In the genomic region with DNA sequence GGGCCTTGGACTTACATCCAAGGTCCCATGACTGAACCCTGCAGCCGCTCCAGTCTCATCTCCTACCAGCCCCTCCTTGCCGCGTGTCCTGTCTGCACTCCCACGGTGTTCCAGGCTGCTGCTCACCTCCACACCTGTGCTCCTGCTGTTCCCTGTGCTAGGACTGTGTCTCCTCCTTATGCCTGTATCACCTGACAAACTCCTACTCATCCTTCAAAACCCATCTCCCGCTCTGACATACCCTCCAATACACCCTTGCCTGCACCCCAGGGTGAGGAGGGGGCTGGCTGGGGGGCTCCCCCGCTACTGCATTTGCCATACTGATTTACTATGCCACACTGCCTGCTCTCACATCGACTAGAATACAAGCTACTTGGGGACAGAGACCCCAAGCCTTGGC, we compare ENCODE assay signal across 21 cellular contexts. TPM values are rescaled to one million over a fixed set of nuclear protein-coding genes. Genes with fewer than 3 reads are reported as not detected.
A peak's percentile ranks its signal among the peaks of the same experiment; 100 is the strongest.
DNase-seq lines count a peak whose midpoint lies in the region; ATAC-seq and TF ChIP-seq lines count a peak whose summit lies in the region.
"Had no signal": no experiment of that assay in that cellular context is flagged by ENCODE, and none has a peak within 500 bp of the region (broad histone marks: within the 10 kb centered on the region; RNA-seq: fewer than 3 reads in every experiment).

No MANE protein-coding gene starts in this region.

- no peak overlapping the region for H2BK5ac ChIP-seq in mesenchymal stem cell (ENCODE audit: low read depth, low read length, poor library complexity, severe bottlenecking)

- TF ChIP-seq CTCF in WERI-Rb-1 (IDR thresholded peaks at IDR 0.05; ENCODE audit: low read depth, low read length) (no peak), testis (IDR thresholded peaks at IDR 0.05) (no peak)

- H3K14ac ChIP-seq in mesenchymal stem cell (ENCODE audit: low read length in 2 of 2), result no peak overlapping the region

- ATAC-seq in activated naive CD8-positive, alpha-beta T cell treated with anti-CD3 and anti-CD28 coated beads, Interleukin-2, amount 10 ng/mL, durations not matched to agents 7 days and 5 days (ENCODE audit: low read depth), result no peak
- ATAC-seq in activated naive CD8-positive, alpha-beta T cell treated with anti-CD3 and anti-CD28 coated beads, Interleukin-2, amount 50 U/mL, for 24 hours, result no peak
- ATAC-seq in stimulated activated memory B cell treated with anti-CD40 and anti-IgM and Interleukin-4, amounts not matched to agents 10 μg/mL and 1 μg/mL and 100 μg/mL, for 72 hours, result no peak
- no peak for ATAC-seq in GM18519 (IDR thresholded peaks at IDR 0.05; ENCODE audit: low FRiP score, unreplicated experiment)
- ATAC-seq: A549, Panc1 had no signal

- peaks cover 42% of the 10 kb centered on the region for H3K4me1 ChIP-seq in mesenchymal stem cell (ENCODE audit: control insufficient read depth, insufficient read depth, low read depth, low read length)
- peaks cover 25% of the 10 kb centered on the region for H3K4me1 ChIP-seq in testis

- WGBS in mesenchymal stem cell, result 91% methylated on average over 7 of the region's 7 CpGs
- 73 to 86% methylated on average over 7 of the region's 7 CpGs for WGBS in testis, 2 donors

- no peak overlapping the region for H2BK120ac ChIP-seq in mesenchymal stem cell (ENCODE audit: low read depth, low read length)

- H4K91ac ChIP-seq in mesenchymal stem cell (ENCODE audit: low read length), result peak overlapping the region; percentile 34

- H3K27me3 Mint-ChIP-seq in activated naive CD8-positive, alpha-beta T cell treated with anti-CD3 and anti-CD28 coated beads, Interleukin-2, amount 10 ng/mL, durations not matched to agents 7 days and 5 days, result peaks cover 7% of the 10 kb centered on the region
- no peaks in the 10 kb centered on the region for H3K27me3 Mint-ChIP-seq in activated naive CD8-positive, alpha-beta T cell treated with anti-CD3 and anti-CD28 coated beads, Interleukin-2, amount 50 U/mL, for 24 hours
- H3K27me3 Mint-ChIP-seq in stimulated activated memory B cell treated with anti-CD40 and anti-IgM and Interleukin-4, amounts not matched to agents 10 μg/mL and 1 μg/mL and 100 μg/mL, for 72 hours, result peaks cover 23% of the 10 kb centered on the region

- no peak overlapping the region for H3K4me2 ChIP-seq in mesenchymal stem cell (ENCODE audit: low read length, poor library complexity, severe bottlenecking)
- H3K4me2 ChIP-seq: A549 had no signal

- H3K79me1 ChIP-seq in mesenchymal stem cell (replicated peaks; ENCODE audit: low read length, poor library complexity, severe bottlenecking), result no peaks in the 10 kb centered on the region

- intact Hi-C loops in testis (cut with DNase I; ENCODE audit: low total_unique reads), result loop anchor here (5.0 kb wide), 1 partner anchor 187 kb away; no protein-coding TSS in a partner anchor

- no peak overlapping the region for H3K9ac ChIP-seq in mesenchymal stem cell (ENCODE audit: low read length)

- no peak overlapping the region for H2AFZ ChIP-seq in mesenchymal stem cell (ENCODE audit: low read depth, low read length)

- H3K9me3 ChIP-seq in WERI-Rb-1 (ENCODE audit: severe bottlenecking), result no peaks in the 10 kb centered on the region
- H3K9me3 ChIP-seq in mesenchymal stem cell (ENCODE audit: control insufficient read depth, low read length), result no peaks in the 10 kb centered on the region
- no peaks in the 10 kb centered on the region for H3K9me3 ChIP-seq in testis
- H3K9me3 ChIP-seq: A549, MG63, SJSA1 had no signal

- H3K27ac ChIP-seq in WERI-Rb-1 (peak overlapping the region; percentile 98), mesenchymal stem cell (ENCODE audit: low read length, poor library complexity, severe bottlenecking) (no peak overlapping the region), testis (no peak overlapping the region)
- H3K27ac ChIP-seq: A549, SJSA1 had no signal

- no peak overlapping the region for H3K23ac ChIP-seq in mesenchymal stem cell (ENCODE audit: low read length in 2 of 2)

- H3K36me3 ChIP-seq in WERI-Rb-1 (no peaks in the 10 kb centered on the region), mesenchymal stem cell (ENCODE audit: control insufficient read depth in 1 of 2, insufficient read depth in 2 of 2, low read depth in 1 of 2, low read length in 2 of 2) (no peaks in the 10 kb centered on the region), testis (ENCODE audit: low read depth, missing control alignments) (no peaks in the 10 kb centered on the region)
- H3K36me3 ChIP-seq: MG63, SJSA1 had no signal

- POLR2A ChIA-PET in activated naive CD8-positive, alpha-beta T cell treated with anti-CD3 and anti-CD28 coated beads, Interleukin-2, amount 10 ng/mL, durations not matched to agents 7 days and 5 days (lab: Charles Lee), result no interaction called here

- H2BK15ac ChIP-seq in mesenchymal stem cell (ENCODE audit: low read depth, poor library complexity, severe bottlenecking), result no peak overlapping the region

- TF ChIP-seq POLR2A in testis (IDR thresholded peaks at IDR 0.05), result no peak

- peak overlapping the region; percentile 86 for H3K4me3 Mint-ChIP-seq in activated naive CD8-positive, alpha-beta T cell treated with anti-CD3 and anti-CD28 coated beads, Interleukin-2, amount 10 ng/mL, durations not matched to agents 7 days and 5 days
- no peak overlapping the region for H3K4me3 Mint-ChIP-seq in activated naive CD8-positive, alpha-beta T cell treated with anti-CD3 and anti-CD28 coated beads, Interleukin-2, amount 50 U/mL, for 24 hours
- no peak overlapping the region for H3K4me3 Mint-ChIP-seq in stimulated activated memory B cell treated with anti-CD40 and anti-IgM and Interleukin-4, amounts not matched to agents 10 μg/mL and 1 μg/mL and 100 μg/mL, for 72 hours
- H3K4me3 Mint-ChIP-seq: CD4-positive, alpha-beta memory T cell; H9; IgD-negative memory B cell had no signal

- H3K4me3 ChIP-seq in WERI-Rb-1 (ENCODE audit: low read depth, low read length), result no peak overlapping the region
- peak overlapping the region in 1 of 2 experiments; percentile 1 for H3K4me3 ChIP-seq in mesenchymal stem cell (ENCODE audit: insufficient read depth in 1 of 2, low read depth in 1 of 2, low read length in 2 of 2)
- H3K4me3 ChIP-seq in testis, result no peak overlapping the region
- H3K4me3 ChIP-seq: A549, MG63, SJSA1 had no signal

- no peaks in the 10 kb centered on the region for H3K27me3 ChIP-seq in WERI-Rb-1 (ENCODE audit: insufficient read depth, low read depth, severe bottlenecking)
- peaks cover 13 to 23% of the 10 kb centered on the region in 2 experiments for H3K27me3 ChIP-seq in mesenchymal stem cell (ENCODE audit: control insufficient read depth in 1 of 2, insufficient read depth in 1 of 2, low read length in 2 of 2)
- no peaks in the 10 kb centered on the region for H3K27me3 ChIP-seq in testis
- H3K27me3 ChIP-seq: MG63, SJSA1 had no signal

- no peaks in the 10 kb centered on the region for H3K36me3 Mint-ChIP-seq in activated naive CD8-positive, alpha-beta T cell treated with anti-CD3 and anti-CD28 coated beads, Interleukin-2, amount 10 ng/mL, durations not matched to agents 7 days and 5 days
- no peaks in the 10 kb centered on the region for H3K36me3 Mint-ChIP-seq in activated naive CD8-positive, alpha-beta T cell treated with anti-CD3 and anti-CD28 coated beads, Interleukin-2, amount 50 U/mL, for 24 hours (ENCODE audit: low read depth)
- no peaks in the 10 kb centered on the region for H3K36me3 Mint-ChIP-seq in stimulated activated memory B cell treated with anti-CD40 and anti-IgM and Interleukin-4, amounts not matched to agents 10 μg/mL and 1 μg/mL and 100 μg/mL, for 72 hours
- H3K36me3 Mint-ChIP-seq: CD4-positive, alpha-beta memory T cell had no signal

- H2BK12ac ChIP-seq in mesenchymal stem cell (ENCODE audit: low read length in 2 of 2), result peak overlapping the region in 1 of 2 experiments; percentile 61

- no peak for DNase-seq in activated naive CD8-positive, alpha-beta T cell treated with anti-CD3 and anti-CD28 coated beads, Interleukin-2, amount 10 ng/mL, durations not matched to agents 7 days and 5 days
- DNase-seq in activated naive CD8-positive, alpha-beta T cell treated with anti-CD3 and anti-CD28 coated beads, Interleukin-2, amount 50 U/mL, for 24 hours, result no peak
- DNase-seq in WERI-Rb-1 (no peak), mesenchymal stem cell (no peak), NCI-H2107 treated with DMSO at 0.1 percent for 48 hours (lab: John Stamatoyannopoulos, UW; ENCODE audit: unreplicated experiment) (no peak), testis (no peak)
- DNase-seq: CD4-positive, alpha-beta memory T cell; H9; Karpas-422; MG63; NCI-H1048; NCI-H1436 treated with DMSO at 0.1 percent for 48 hours; NCI-H2029; NCI-H2171; NCI-H526 treated with DMSO at 0.1 percent for 48 hours had no signal

- H3K9me3 Mint-ChIP-seq in activated naive CD8-positive, alpha-beta T cell treated with anti-CD3 and anti-CD28 coated beads, Interleukin-2, amount 10 ng/mL, durations not matched to agents 7 days and 5 days, result no peaks in the 10 kb centered on the region
- H3K9me3 Mint-ChIP-seq in activated naive CD8-positive, alpha-beta T cell treated with anti-CD3 and anti-CD28 coated beads, Interleukin-2, amount 50 U/mL, for 24 hours, result no peaks in the 10 kb centered on the region
- H3K9me3 Mint-ChIP-seq in stimulated activated memory B cell treated with anti-CD40 and anti-IgM and Interleukin-4, amounts not matched to agents 10 μg/mL and 1 μg/mL and 100 μg/mL, for 72 hours, result no peaks in the 10 kb centered on the region
- H3K9me3 Mint-ChIP-seq: CD4-positive, alpha-beta memory T cell; H9; IgD-negative memory B cell had no signal

- H3K4ac ChIP-seq in mesenchymal stem cell (ENCODE audit: low read depth in 1 of 2, low read length in 2 of 2), result no peak overlapping the region

- H3K27ac Mint-ChIP-seq in activated naive CD8-positive, alpha-beta T cell treated with anti-CD3 and anti-CD28 coated beads, Interleukin-2, amount 10 ng/mL, durations not matched to agents 7 days and 5 days, result peak overlapping the region; percentile 98
- no peak overlapping the region for H3K27ac Mint-ChIP-seq in activated naive CD8-positive, alpha-beta T cell treated with anti-CD3 and anti-CD28 coated beads, Interleukin-2, amount 50 U/mL, for 24 hours
- H3K27ac Mint-ChIP-seq in stimulated activated memory B cell treated with anti-CD40 and anti-IgM and Interleukin-4, amounts not matched to agents 10 μg/mL and 1 μg/mL and 100 μg/mL, for 72 hours, result peak overlapping the region; percentile 41
- H3K27ac Mint-ChIP-seq: CD4-positive, alpha-beta memory T cell; IgD-negative memory B cell had no signal

- H3K18ac ChIP-seq in mesenchymal stem cell (ENCODE audit: low read depth in 1 of 2, low read length in 2 of 2), result no peak overlapping the region

- no peak overlapping the region for H2AK5ac ChIP-seq in mesenchymal stem cell (ENCODE audit: low read length, severe bottlenecking)

- no peak overlapping the region for H4K8ac ChIP-seq in mesenchymal stem cell (ENCODE audit: low read length)

- H3K4me1 Mint-ChIP-seq in activated naive CD8-positive, alpha-beta T cell treated with anti-CD3 and anti-CD28 coated beads, Interleukin-2, amount 10 ng/mL, durations not matched to agents 7 days and 5 days, result peaks cover 50% of the 10 kb centered on the region
- H3K4me1 Mint-ChIP-seq in activated naive CD8-positive, alpha-beta T cell treated with anti-CD3 and anti-CD28 coated beads, Interleukin-2, amount 50 U/mL, for 24 hours, result peaks cover 44% of the 10 kb centered on the region
- H3K4me1 Mint-ChIP-seq in stimulated activated memory B cell treated with anti-CD40 and anti-IgM and Interleukin-4, amounts not matched to agents 10 μg/mL and 1 μg/mL and 100 μg/mL, for 72 hours, result peaks cover 40% of the 10 kb centered on the region

RNA-seq across cellular contexts. Expression of a gene that starts 53.6 kb away (rescaled TPM):
- not detected for total RNA-seq in activated naive CD8-positive, alpha-beta T cell treated with anti-CD3 and anti-CD28 coated beads, Interleukin-2, amount 10 ng/mL, durations not matched to agents 7 days and 5 days
- 0.08 TPM for polyA plus RNA-seq in mesenchymal stem cell (2013, experiment 1 of 2)
- polyA plus RNA-seq in mesenchymal stem cell (2013, experiment 2 of 2), result 0.07 TPM
- 10 to 100 TPM; 74.3 to 76.4 TPM for total RNA-seq in testis
- polyA plus RNA-seq in testis (ENCODE audit: insufficient read depth, low read depth, low replicate concordance), result 76.2 TPM
- total RNA-seq: CD4-positive, alpha-beta memory T cell had no signal
- polyA plus RNA-seq: CD4-positive, alpha-beta memory T cell; IgD-negative memory B cell had no signal

Comparison
In these comparisons a context has a peak if more than half of its experiments do, and no peak if none do; other contexts are left out.
1. RNA of a gene that starts 53.6 kb away (total RNA-seq): 74.3 to 76.4 TPM in testis; not detected in activated naive CD8-positive, alpha-beta T cell treated with anti-CD3 and anti-CD28 coated beads, Interleukin-2, amount 10 ng/mL, durations not matched to agents 7 days and 5 days; every median in the first group is over 10 times any median in the second.